ENCODE assay signal across 21 cellular contexts in genomic region chr5:170739446-170739845, GRCh38. TPM values are rescaled to one million over a fixed set of nuclear protein-coding genes. Genes with fewer than 3 reads are reported as not detected.
A peak's percentile ranks its signal among the peaks of the same experiment; 100 is the strongest.
DNase-seq lines count a peak whose midpoint lies in the region; ATAC-seq and TF ChIP-seq lines count a peak whose summit lies in the region.
"Had no signal": no experiment of that assay in that cellular context is flagged by ENCODE, and none has a peak within 500 bp of the region (broad histone marks: within the 10 kb centered on the region; RNA-seq: fewer than 3 reads in every experiment).

No MANE protein-coding gene starts in this region.

- TF ChIP-seq CTCF in right atrium auricular region (IDR thresholded peaks at IDR 0.05), result no peak
- TF ChIP-seq CTCF in esophagus muscularis mucosa (IDR thresholded peaks at IDR 0.05), result no peak
- TF ChIP-seq CTCF in osteocyte (IDR thresholded peaks at IDR 0.05), result no peak

- TF ChIP-seq EP300 in esophagus muscularis mucosa (IDR thresholded peaks at IDR 0.05), result no peak

- peaks cover 14% of the 10 kb centered on the region for H3K9me3 Mint-ChIP-seq in osteocyte (ENCODE audit: unreplicated experiment)

- no peak for TF ChIP-seq POLR2A in esophagus muscularis mucosa (IDR thresholded peaks at IDR 0.05; ENCODE audit: low read depth)

- H3K36me3 Mint-ChIP-seq in osteocyte (ENCODE audit: unreplicated experiment), result peaks cover 14% of the 10 kb centered on the region
- H3K36me3 Mint-ChIP-seq: CD8-positive, alpha-beta T cell had no signal

- H3K4me1 ChIP-seq in right atrium auricular region, result peaks cover 0 to 6% of the 10 kb centered on the region in 2 donors
- peaks cover 0 to 7% (median 5%) of the 10 kb centered on the region in 4 donors for H3K4me1 ChIP-seq in esophagus muscularis mucosa

- 91% methylated on average over 4 of the region's 4 CpGs for WGBS in esophagus muscularis mucosa

- H3K27me3 ChIP-seq in right atrium auricular region, result no peaks in the 10 kb centered on the region
- H3K27me3 ChIP-seq in esophagus muscularis mucosa, result peaks cover 0 to 6% (median 0%) of the 10 kb centered on the region in 4 donors
- no peaks in the 10 kb centered on the region for H3K27me3 ChIP-seq in H7 (ENCODE audit: control insufficient read depth, insufficient read depth, low read length)
- H3K27me3 ChIP-seq: BLaER1 treated with 17β-estradiol and CSF1 and Interleukin-3, amounts not matched to agents 10 nM and 100 nM had no signal

- H3K36me3 ChIP-seq in right atrium auricular region, result no peaks in the 10 kb centered on the region
- H3K36me3 ChIP-seq in esophagus muscularis mucosa, result no peaks in the 10 kb centered on the region
- no peaks in the 10 kb centered on the region for H3K36me3 ChIP-seq in H7 (replicated peaks; ENCODE audit: control insufficient read depth, insufficient read depth, low read length)
- H3K36me3 ChIP-seq: BLaER1 treated with 17β-estradiol and CSF1 and Interleukin-3, amounts not matched to agents 10 nM and 100 nM had no signal

- H3K4me3 ChIP-seq in right atrium auricular region (no peak overlapping the region), esophagus muscularis mucosa (no peak overlapping the region), H7 (ENCODE audit: insufficient read depth, low read depth, low read length) (no peak overlapping the region)
- H3K4me3 ChIP-seq: A549; BLaER1 treated with 17β-estradiol and CSF1 and Interleukin-3, amounts not matched to agents 10 nM and 100 nM had no signal

- H3K9me3 ChIP-seq in right atrium auricular region, result peaks cover 0 to 16% of the 10 kb centered on the region in 2 donors
- H3K9me3 ChIP-seq in esophagus muscularis mucosa, result peaks cover 0 to 19% (median 6%) of the 10 kb centered on the region in 4 donors

- peaks cover 3% of the 10 kb centered on the region for H3K4me1 Mint-ChIP-seq in osteocyte (ENCODE audit: unreplicated experiment)

- peaks cover 19% of the 10 kb centered on the region for H3K27me3 Mint-ChIP-seq in osteocyte (ENCODE audit: unreplicated experiment)

- ATAC-seq in Right ventricle myocardium inferior, result no peak
- ATAC-seq: A549; CD8-positive, alpha-beta T cell had no signal

- H3K27ac ChIP-seq in right atrium auricular region (no peak overlapping the region), esophagus muscularis mucosa (replicated peaks in 1 of 4) (no peak overlapping the region)
- H3K27ac ChIP-seq: 22Rv1; A549; BLaER1 treated with 17β-estradiol and CSF1 and Interleukin-3, amounts not matched to agents 10 nM and 100 nM; C4-2B had no signal

- no peak overlapping the region for H3K27ac Mint-ChIP-seq in osteocyte (ENCODE audit: unreplicated experiment)
- H3K27ac Mint-ChIP-seq: B cell; CD4-positive, alpha-beta T cell; CD8-positive, alpha-beta T cell had no signal

- DNase-seq in right atrium auricular region (ENCODE audit: low spot score) (peak; percentile 23), Right ventricle myocardium inferior (ENCODE audit: missing footprints) (no peak), ecto neural progenitor cell (ENCODE audit: low spot score) (peak; percentile 26), esophagus muscularis mucosa (ENCODE audit: extremely low spot score) (peak; percentile 64), osteocyte (ENCODE audit: extremely low spot score, unreplicated experiment) (peak; percentile 53), NOMO-1 treated with DMSO at 0.1 percent for 48 hours (lab: John Stamatoyannopoulos, UW; ENCODE audit: unreplicated experiment) (no peak), H7 (no peak)
- DNase-seq in activated CD8-positive, alpha-beta memory T cell treated with anti-CD3 and anti-CD28 coated beads for 24 hours, result no peak
- DNase-seq: AML-193; Caco-2; Calu3; CD4-positive, alpha-beta T cell; CD8-positive, alpha-beta T cell; DMS79 treated with DMSO at 0.1 percent for 48 hours; GF-D8 had no signal

- no peak overlapping the region for H3K4me3 Mint-ChIP-seq in osteocyte (ENCODE audit: unreplicated experiment)
- H3K4me3 Mint-ChIP-seq: B cell; CD4-positive, alpha-beta T cell; CD8-positive, alpha-beta T cell had no signal

- intact Hi-C loops in Right ventricle myocardium inferior (cut with DNase I), result no loop called here
- intact Hi-C loops in esophagus muscularis mucosa (cut with DNase I), result no loop called here

RNA-seq across cellular contexts. Expression of gene GABRP, which starts 44.1 kb away (rescaled TPM):
- under 1 TPM in 1 of 2 donors, not detected in 1; 0.16 TPM for total RNA-seq in right atrium auricular region
- total RNA-seq in Right ventricle myocardium inferior, result 0.14 TPM
- under 1 TPM in 1 of 4 donors, not detected in 3; 0.42 TPM for total RNA-seq in esophagus muscularis mucosa
- total RNA-seq in osteocyte, result not detected in 2 replicates
- 2.1 and 2.2 TPM in 2 replicates for total RNA-seq in H7 (2014; rRNA removed; shearing (Covaris generic))
- total RNA-seq: A172; B cell; CD4-positive, alpha-beta T cell; CD8-positive, alpha-beta T cell had no signal

Comparison
In these comparisons a context has a peak if more than half of its experiments do, and no peak if none do; other contexts are left out.
1. DNase-seq: peak in right atrium auricular region (single experiment), ecto neural progenitor cell (single experiment), esophagus muscularis mucosa (single experiment) and osteocyte (single experiment); none in Right ventricle myocardium inferior (single experiment), NOMO-1 treated with DMSO at 0.1 percent for 48 hours (single experiment), activated CD8-positive, alpha-beta memory T cell treated with anti-CD3 and anti-CD28 coated beads for 24 hours (single experiment) and H7 (single experiment).